ENCODE assay signal across 15 cellular contexts in genomic region chr1:204313675-204314074, GRCh38. TPM values are rescaled to one million over a fixed set of nuclear protein-coding genes. Genes with fewer than 3 reads are reported as not detected.
DNase-seq lines count a peak whose midpoint lies in the region; ATAC-seq and TF ChIP-seq lines count a peak whose summit lies in the region.
"Had no signal": no experiment of that assay in that cellular context is flagged by ENCODE, and none has a peak within 500 bp of the region (broad histone marks: within the 10 kb centered on the region; RNA-seq: fewer than 3 reads in every experiment).

No MANE protein-coding gene starts in this region.

- H3K27me3 ChIP-seq in body of pancreas: no peaks in the 10 kb centered on the region

- H3K36me3 ChIP-seq in body of pancreas (replicated peaks in 1 of 2; ENCODE audit: insufficient read depth in 1 of 2, low read depth in 2 of 2): no peaks in the 10 kb centered on the region
- H3K36me3 ChIP-seq: tibial artery had no signal

- no peaks in the 10 kb centered on the region for H3K9me3 Mint-ChIP-seq in stimulated activated memory B cell treated with anti-CD40 and anti-IgM and Interleukin-4, amounts not matched to agents 10 μg/mL and 1 μg/mL and 100 μg/mL, for 72 hours
- no peaks in the 10 kb centered on the region for H3K9me3 Mint-ChIP-seq in activated T-cell treated with anti-CD3 and anti-CD28 coated beads, Interleukin-2, amount 50 U/mL, for 24 hours
- H3K9me3 Mint-ChIP-seq: dendritic cell treated with granulocyte-macrophage colony-stimulating factor and Interleukin-4, amounts not matched to agents 40 ng/mL and 50 ng/mL, for 4 days; neural crest cell had no signal

- no peak overlapping the region for H3K4me3 ChIP-seq in body of pancreas
- H3K4me3 ChIP-seq: skin epidermis, tibial artery had no signal

- H3K4me1 Mint-ChIP-seq in stimulated activated memory B cell treated with anti-CD40 and anti-IgM and Interleukin-4, amounts not matched to agents 10 μg/mL and 1 μg/mL and 100 μg/mL, for 72 hours: peaks cover 18% of the 10 kb centered on the region
- no peaks in the 10 kb centered on the region for H3K4me1 Mint-ChIP-seq in activated T-cell treated with anti-CD3 and anti-CD28 coated beads, Interleukin-2, amount 50 U/mL, for 24 hours (ENCODE audit: low read depth)
- H3K4me1 Mint-ChIP-seq: neural crest cell had no signal

- H3K4me3 Mint-ChIP-seq in stimulated activated memory B cell treated with anti-CD40 and anti-IgM and Interleukin-4, amounts not matched to agents 10 μg/mL and 1 μg/mL and 100 μg/mL, for 72 hours: peak overlapping the region; percentile 22
- no peak overlapping the region for H3K4me3 Mint-ChIP-seq in activated T-cell treated with anti-CD3 and anti-CD28 coated beads, Interleukin-2, amount 50 U/mL, for 24 hours
- H3K4me3 Mint-ChIP-seq: dendritic cell treated with granulocyte-macrophage colony-stimulating factor and Interleukin-4, amounts not matched to agents 40 ng/mL and 50 ng/mL, for 4 days; neural crest cell had no signal

- intact Hi-C loops in body of pancreas (cut with DNase I): no loop called here

- peak overlapping the region; percentile 36 for H3K27ac Mint-ChIP-seq in stimulated activated memory B cell treated with anti-CD40 and anti-IgM and Interleukin-4, amounts not matched to agents 10 μg/mL and 1 μg/mL and 100 μg/mL, for 72 hours
- no peak overlapping the region for H3K27ac Mint-ChIP-seq in activated T-cell treated with anti-CD3 and anti-CD28 coated beads, Interleukin-2, amount 50 U/mL, for 24 hours
- H3K27ac Mint-ChIP-seq: dendritic cell treated with granulocyte-macrophage colony-stimulating factor and Interleukin-4, amounts not matched to agents 40 ng/mL and 50 ng/mL, for 4 days had no signal

- 21 to 35% methylated on average over 4 of the region's 4 CpGs for WGBS in body of pancreas, 2 donors

- peak; percentile 45 for DNase-seq in NCI-H1092 treated with DMSO at 0.1 percent for 48 hours (lab: John Stamatoyannopoulos, UW)
- no peak for DNase-seq in NCI-H1092 (lab: John Stamatoyannopoulos, UW)
- DNase-seq in NCI-H2107 (lab: John Stamatoyannopoulos, UW): peak; percentile 81
- DNase-seq in body of pancreas: peak in 2 of 4 donors; percentile 27 to 36
- DNase-seq in foreskin melanocyte: no peak
- DNase-seq in activated T-cell treated with anti-CD3 and anti-CD28 coated beads, Interleukin-2, amount 50 U/mL, for 24 hours: no peak
- DNase-seq: activated CD8-positive, alpha-beta memory T cell treated with anti-CD3 and anti-CD28 coated beads, Interleukin-2, amount 50 U/mL, for 48 hours; DMS 273 treated with DMSO at 0.1 percent for 48 hours; tibial artery had no signal

- peaks cover 15% of the 10 kb centered on the region for H3K27me3 Mint-ChIP-seq in stimulated activated memory B cell treated with anti-CD40 and anti-IgM and Interleukin-4, amounts not matched to agents 10 μg/mL and 1 μg/mL and 100 μg/mL, for 72 hours
- H3K27me3 Mint-ChIP-seq in activated T-cell treated with anti-CD3 and anti-CD28 coated beads, Interleukin-2, amount 50 U/mL, for 24 hours: peaks cover 7% of the 10 kb centered on the region

- no peak for TF ChIP-seq POLR2A in body of pancreas (IDR thresholded peaks at IDR 0.05)

- H3K9me3 ChIP-seq in body of pancreas: no peaks in the 10 kb centered on the region
- H3K9me3 ChIP-seq: tibial artery had no signal

- peaks cover 10% of the 10 kb centered on the region for H3K4me1 ChIP-seq in body of pancreas

- peak overlapping the region in 3 of 4 donors; percentile 17 to 64 (median 48) for H3K27ac ChIP-seq in body of pancreas
- H3K27ac ChIP-seq: skin epidermis, tibial artery had no signal

- TF ChIP-seq CTCF in body of pancreas (IDR thresholded peaks at IDR 0.05): no peak

- ATAC-seq in body of pancreas (peak; percentile 46), HG03442 (IDR thresholded peaks at IDR 0.05; ENCODE audit: unreplicated experiment) (no peak)
- no peak for ATAC-seq in stimulated activated memory B cell treated with anti-CD40 and anti-IgM and Interleukin-4, amounts not matched to agents 10 μg/mL and 1 μg/mL and 100 μg/mL, for 72 hours
- ATAC-seq: Panc1 had no signal

- no peaks in the 10 kb centered on the region for H3K36me3 Mint-ChIP-seq in stimulated activated memory B cell treated with anti-CD40 and anti-IgM and Interleukin-4, amounts not matched to agents 10 μg/mL and 1 μg/mL and 100 μg/mL, for 72 hours
- no peaks in the 10 kb centered on the region for H3K36me3 Mint-ChIP-seq in activated T-cell treated with anti-CD3 and anti-CD28 coated beads, Interleukin-2, amount 50 U/mL, for 24 hours (ENCODE audit: low read depth)

RNA-seq across cellular contexts. Expression of gene PLEKHA6, which starts 46.1 kb away (rescaled TPM):
- total RNA-seq in body of pancreas: 10 to 100 TPM; 10.9 to 20.4 TPM

Comparison
In these comparisons a context has a peak if more than half of its experiments do, and no peak if none do; other contexts are left out.
1. DNase-seq: peak in NCI-H1092 treated with DMSO at 0.1 percent for 48 hours (single experiment) and NCI-H2107 (single experiment); none in NCI-H1092 (single experiment), foreskin melanocyte (single experiment) and activated T-cell treated with anti-CD3 and anti-CD28 coated beads, Interleukin-2, amount 50 U/mL, for 24 hours (single experiment).